In the genomic region with DNA sequence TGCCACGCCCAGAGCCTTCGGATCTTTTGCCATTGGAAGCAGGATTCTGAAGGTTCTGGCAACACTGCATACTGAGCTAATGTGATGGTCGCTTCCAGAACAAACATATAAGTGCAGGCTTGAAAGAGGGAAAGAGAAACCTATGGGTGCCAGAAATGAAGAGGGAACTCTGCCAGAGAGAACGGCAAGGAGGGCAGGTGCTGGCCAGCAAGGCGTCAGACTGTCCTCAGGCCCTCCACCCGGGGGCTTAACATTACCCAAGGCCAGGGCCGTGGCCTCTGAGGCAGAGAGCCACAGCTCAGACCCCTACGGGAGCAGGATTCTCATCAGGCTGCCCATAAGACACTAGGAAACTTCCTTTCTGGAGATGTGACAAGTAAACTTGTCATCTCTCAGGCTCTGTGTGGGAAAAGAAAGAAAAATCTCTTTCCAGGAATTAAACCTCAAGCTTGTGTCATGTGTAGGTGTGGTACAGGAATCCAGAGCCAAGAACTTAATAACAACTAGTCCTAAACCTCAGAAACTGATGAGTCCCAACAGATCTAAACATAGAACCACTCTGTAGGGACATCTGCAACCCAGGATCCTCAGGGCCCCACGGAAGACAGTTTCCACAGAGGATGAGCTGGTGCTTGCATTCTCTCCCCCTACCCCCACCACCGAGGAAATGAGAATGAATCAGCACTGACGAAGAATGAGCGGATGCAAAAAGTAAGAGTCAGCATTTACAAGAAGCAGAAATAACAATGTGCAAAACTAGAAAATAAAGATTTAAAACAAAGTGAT, we compare ENCODE assay signal across 10 cellular contexts.
DNase-seq lines count a peak whose midpoint lies in the region; ATAC-seq and TF ChIP-seq lines count a peak whose summit lies in the region.
"Had no signal": no experiment of that assay in that cellular context is flagged by ENCODE, and none has a peak within 500 bp of the region (broad histone marks: within the 10 kb centered on the region; RNA-seq: fewer than 3 reads in every experiment).

No MANE protein-coding gene starts in this region.

- WGBS in gastroesophageal sphincter (ENCODE audit: low coverage in 1 of 2), 2 donors: 35 to 45% methylated on average over 8 to 10 of the region's 12 CpGs

- H3K4me3 ChIP-seq in gastroesophageal sphincter (no peak overlapping the region), lower lobe of right lung (no peak overlapping the region)

- peaks cover 2% of the 10 kb centered on the region for H3K36me3 Mint-ChIP-seq in activated CD8-positive, alpha-beta T cell treated with anti-CD3 and anti-CD28 coated beads, Interleukin-2, amount 10 ng/mL, durations not matched to agents 7 days and 5 days (ENCODE audit: low read depth)
- no peaks in the 10 kb centered on the region for H3K36me3 Mint-ChIP-seq in stimulated activated effector memory CD8-positive, alpha-beta T cell treated with anti-CD3 and anti-CD28 coated beads, Interleukin-12 subunit alpha, Interleukin-12 subunit beta, amount 100 ng/mL, for 72 hours

- H3K4me1 Mint-ChIP-seq in activated CD8-positive, alpha-beta T cell treated with anti-CD3 and anti-CD28 coated beads, Interleukin-2, amount 10 ng/mL, durations not matched to agents 7 days and 5 days (ENCODE audit: low read depth): peaks cover 9% of the 10 kb centered on the region
- peaks cover 21% of the 10 kb centered on the region for H3K4me1 Mint-ChIP-seq in stimulated activated effector memory CD8-positive, alpha-beta T cell treated with anti-CD3 and anti-CD28 coated beads, Interleukin-12 subunit alpha, Interleukin-12 subunit beta, amount 100 ng/mL, for 72 hours

- H3K27ac ChIP-seq in gastroesophageal sphincter: peak overlapping the region in 1 of 4 donors; percentile 43
- H3K27ac ChIP-seq in lower lobe of right lung: no peak overlapping the region

- TF ChIP-seq EP300 in gastroesophageal sphincter (IDR thresholded peaks at IDR 0.05): no peak

- H3K36me3 ChIP-seq in gastroesophageal sphincter (peaks cover 0 to 69% of the 10 kb centered on the region in 2 donors), lower lobe of right lung (peaks cover 24% of the 10 kb centered on the region)

- intact Hi-C loops in lower lobe of right lung (cut with DNase I): no loop called here

- H3K9me3 Mint-ChIP-seq in activated CD8-positive, alpha-beta T cell treated with anti-CD3 and anti-CD28 coated beads, Interleukin-2, amount 10 ng/mL, durations not matched to agents 7 days and 5 days (ENCODE audit: insufficient read depth): no peaks in the 10 kb centered on the region
- H3K9me3 Mint-ChIP-seq in stimulated activated effector memory CD8-positive, alpha-beta T cell treated with anti-CD3 and anti-CD28 coated beads, Interleukin-12 subunit alpha, Interleukin-12 subunit beta, amount 100 ng/mL, for 72 hours: no peaks in the 10 kb centered on the region

- TF ChIP-seq POLR2A in gastroesophageal sphincter (IDR thresholded peaks at IDR 0.05): no peak

- no peaks in the 10 kb centered on the region for H3K27me3 ChIP-seq in gastroesophageal sphincter
- H3K27me3 ChIP-seq in lower lobe of right lung (ENCODE audit: low read depth): no peaks in the 10 kb centered on the region

- H3K27ac Mint-ChIP-seq in activated CD8-positive, alpha-beta T cell treated with anti-CD3 and anti-CD28 coated beads, Interleukin-2, amount 10 ng/mL, durations not matched to agents 7 days and 5 days: peak overlapping the region; percentile 67
- H3K27ac Mint-ChIP-seq in stimulated activated effector memory CD8-positive, alpha-beta T cell treated with anti-CD3 and anti-CD28 coated beads, Interleukin-12 subunit alpha, Interleukin-12 subunit beta, amount 100 ng/mL, for 72 hours: peak overlapping the region; percentile 73

- H3K27me3 Mint-ChIP-seq in activated CD8-positive, alpha-beta T cell treated with anti-CD3 and anti-CD28 coated beads, Interleukin-2, amount 10 ng/mL, durations not matched to agents 7 days and 5 days (ENCODE audit: low read depth): no peaks in the 10 kb centered on the region

- ATAC-seq in activated CD4-positive, CD25-positive, alpha-beta regulatory T cell treated with anti-CD3 and anti-CD28 coated beads, Interleukin-2, amount 50 U/mL, for 24 hours: peak; percentile 81
- ATAC-seq in activated CD8-positive, alpha-beta T cell treated with anti-CD3 and anti-CD28 coated beads, Interleukin-2, amount 10 ng/mL, durations not matched to agents 7 days and 5 days: peak; percentile 26
- ATAC-seq in gastroesophageal sphincter (peak; percentile 68), HG03439 (IDR thresholded peaks at IDR 0.05; ENCODE audit: unreplicated experiment) (no peak), lower lobe of right lung (no peak)
- peak; percentile 91 for ATAC-seq in stimulated activated effector memory CD8-positive, alpha-beta T cell treated with anti-CD3 and anti-CD28 coated beads, Interleukin-12 subunit alpha, Interleukin-12 subunit beta, amount 100 ng/mL, for 72 hours

- TF ChIP-seq CTCF in gastroesophageal sphincter (IDR thresholded peaks at IDR 0.05): no peak
- no peak for TF ChIP-seq CTCF in lower lobe of right lung (IDR thresholded peaks at IDR 0.05)

- H3K4me3 Mint-ChIP-seq in activated CD8-positive, alpha-beta T cell treated with anti-CD3 and anti-CD28 coated beads, Interleukin-2, amount 10 ng/mL, durations not matched to agents 7 days and 5 days: no peak overlapping the region
- H3K4me3 Mint-ChIP-seq in stimulated activated effector memory CD8-positive, alpha-beta T cell treated with anti-CD3 and anti-CD28 coated beads, Interleukin-12 subunit alpha, Interleukin-12 subunit beta, amount 100 ng/mL, for 72 hours: peak overlapping the region; percentile 28

- H3K9me3 ChIP-seq in gastroesophageal sphincter: no peaks in the 10 kb centered on the region
- H3K9me3 ChIP-seq in lower lobe of right lung: no peaks in the 10 kb centered on the region

- no peak for DNase-seq in activated CD4-positive, CD25-positive, alpha-beta regulatory T cell treated with anti-CD3 and anti-CD28 coated beads, Interleukin-2, amount 50 U/mL, for 72 hours
- DNase-seq in activated CD8-positive, alpha-beta T cell treated with anti-CD3 and anti-CD28 coated beads, Interleukin-2, amount 10 ng/mL, durations not matched to agents 7 days and 5 days: no peak
- DNase-seq in stimulated activated effector memory CD8-positive, alpha-beta T cell treated with anti-CD3 and anti-CD28 coated beads, Interleukin-12 subunit alpha, Interleukin-12 subunit beta, amount 100 ng/mL, for 72 hours (ENCODE audit: low spot score in 2 of 2): peak in 1 of 2 donors; percentile 60
- DNase-seq in NAMALWA (ENCODE audit: low spot score): no peak
- no peak for DNase-seq in lower lobe of right lung
- DNase-seq: activated CD8-positive, alpha-beta memory T cell treated with anti-CD3 and anti-CD28 coated beads, Interleukin-2, amount 50 U/mL, for 48 hours; Kasumi-1 had no signal

- CTCF ChIA-PET in activated CD8-positive, alpha-beta T cell treated with anti-CD3 and anti-CD28 coated beads, Interleukin-2, amount 10 ng/mL, durations not matched to agents 7 days and 5 days (lab: Charles Lee): interaction anchor here (1.4 to 2.3 kb wide), 3 partner anchors 9 to 279 kb away, joined by 3 to 6 read pairs (median 6); no protein-coding TSS in a partner anchor

- POLR2A ChIA-PET in activated CD8-positive, alpha-beta T cell treated with anti-CD3 and anti-CD28 coated beads, Interleukin-2, amount 10 ng/mL, durations not matched to agents 7 days and 5 days (lab: Charles Lee): no interaction called here

- H3K4me1 ChIP-seq in gastroesophageal sphincter (peaks cover 0 to 27% (median 6%) of the 10 kb centered on the region in 3 donors), lower lobe of right lung (peaks cover 13% of the 10 kb centered on the region)

Comparison
In these comparisons a context has a peak if more than half of its experiments do, and no peak if none do; other contexts are left out.
1. ATAC-seq: peak in activated CD4-positive, CD25-positive, alpha-beta regulatory T cell treated with anti-CD3 and anti-CD28 coated beads, Interleukin-2, amount 50 U/mL, for 24 hours (2 of 2), activated CD8-positive, alpha-beta T cell treated with anti-CD3 and anti-CD28 coated beads, Interleukin-2, amount 10 ng/mL, durations not matched to agents 7 days and 5 days (single experiment), gastroesophageal sphincter (single experiment) and stimulated activated effector memory CD8-positive, alpha-beta T cell treated with anti-CD3 and anti-CD28 coated beads, Interleukin-12 subunit alpha, Interleukin-12 subunit beta, amount 100 ng/mL, for 72 hours (single experiment); none in HG03439 (single experiment) and lower lobe of right lung (0 of 2).